ENCODE assay signal across 15 cellular contexts in genomic region chr7:73774923-73775322, GRCh38. TPM values are rescaled to one million over a fixed set of nuclear protein-coding genes. Genes with fewer than 3 reads are reported as not detected.
DNase-seq lines count a peak whose midpoint lies in the region; ATAC-seq, FAIRE-seq and TF ChIP-seq lines count a peak whose summit lies in the region.
"Had no signal": no experiment of that assay in that cellular context is flagged by ENCODE, and none has a peak within 500 bp of the region (broad histone marks: within the 10 kb centered on the region; RNA-seq: fewer than 3 reads in every experiment).

No MANE protein-coding gene starts in this region.

- H3K4me1 Mint-ChIP-seq in GM23338, result no peaks in the 10 kb centered on the region; the same call in 2 of the 3 replicates
- H3K4me1 Mint-ChIP-seq in astrocyte (ENCODE audit: low read depth, unreplicated experiment), result no peaks in the 10 kb centered on the region

- H3K4me1 ChIP-seq in GM23338 (ENCODE audit: insufficient read depth), result no peaks in the 10 kb centered on the region
- peaks cover 32% of the 10 kb centered on the region for H3K4me1 ChIP-seq in KMS-11 (ENCODE audit: low read depth, poor library complexity, severe bottlenecking)
- no peaks in the 10 kb centered on the region for H3K4me1 ChIP-seq in astrocyte (ENCODE audit: insufficient read depth, low read length)
- H3K4me1 ChIP-seq in uterus, result peaks cover 0 to 4% of the 10 kb centered on the region in 2 donors

- H3F3A ChIP-seq in GM23338 (replicated peaks; ENCODE audit: low read depth), result no peaks in the 10 kb centered on the region

- H3K9me2 ChIP-seq in GM23338 (ENCODE audit: insufficient read depth), result no peaks in the 10 kb centered on the region

- H3K79me2 ChIP-seq in GM23338 (replicated peaks; ENCODE audit: insufficient read depth) (no peaks in the 10 kb centered on the region), KMS-11 (ENCODE audit: insufficient read depth, low read depth) (no peaks in the 10 kb centered on the region), astrocyte (ENCODE audit: insufficient read depth, low read length) (no peaks in the 10 kb centered on the region)

- H4K20me1 ChIP-seq in GM23338 (replicated peaks; ENCODE audit: insufficient read depth), result no peaks in the 10 kb centered on the region
- no peaks in the 10 kb centered on the region for H4K20me1 ChIP-seq in KMS-11 (ENCODE audit: insufficient read depth)
- peaks cover 4% of the 10 kb centered on the region for H4K20me1 ChIP-seq in astrocyte (ENCODE audit: insufficient read depth, low read length)

- H3K4me3 ChIP-seq in GM23338 (no peak overlapping the region), KMS-11 (IDR thresholded peaks at IDR 0.05; ENCODE audit: insufficient read depth, low read depth, low read length) (no peak overlapping the region), astrocyte (ENCODE audit: insufficient read depth, low read depth, low read length) (no peak overlapping the region), uterus (no peak overlapping the region)
- H3K4me3 ChIP-seq: neural progenitor cell had no signal

- no peak overlapping the region for H3K4me3 Mint-ChIP-seq in GM23338
- no peak overlapping the region for H3K4me3 Mint-ChIP-seq in astrocyte (ENCODE audit: unreplicated experiment)
- H3K4me3 Mint-ChIP-seq: activated CD4-positive, alpha-beta T cell treated with anti-CD3 and anti-CD28 coated beads, Interleukin-2, amount 10 ng/mL, durations not matched to agents 7 days and 5 days; activated T-cell treated with anti-CD3 and anti-CD28 coated beads, Interleukin-2, amount 50 U/mL, for 24 hours; CD8-positive, alpha-beta T cell; neural progenitor cell had no signal

- H3K9me3 ChIP-seq in astrocyte (ENCODE audit: insufficient read depth, low read depth, low read length), result no peaks in the 10 kb centered on the region
- H3K9me3 ChIP-seq in uterus, result no peaks in the 10 kb centered on the region

- peak overlapping the region; percentile 24; the same call in 1 of the 2 replicates for H3K27ac Mint-ChIP-seq in GM23338
- no peak overlapping the region for H3K27ac Mint-ChIP-seq in astrocyte (ENCODE audit: unreplicated experiment)
- H3K27ac Mint-ChIP-seq: activated CD4-positive, alpha-beta T cell treated with anti-CD3 and anti-CD28 coated beads, Interleukin-2, amount 10 ng/mL, durations not matched to agents 7 days and 5 days; activated T-cell treated with anti-CD3 and anti-CD28 coated beads, Interleukin-2, amount 50 U/mL, for 24 hours; CD8-positive, alpha-beta T cell; neural progenitor cell had no signal

- H2AFZ ChIP-seq in GM23338 (no peak overlapping the region), KMS-11 (ENCODE audit: low read depth) (no peak overlapping the region), astrocyte (ENCODE audit: low read depth, low read length) (no peak overlapping the region)
- H2AFZ ChIP-seq: neural progenitor cell had no signal

- no peak for ATAC-seq in GM23338
- ATAC-seq: CD8-positive, alpha-beta T cell had no signal

- no peak overlapping the region for H3K4me2 ChIP-seq in GM23338
- H3K4me2 ChIP-seq in KMS-11, result peak overlapping the region; percentile 46; the same call in 1 of the 2 replicates
- no peak overlapping the region for H3K4me2 ChIP-seq in astrocyte (ENCODE audit: low read length)
- H3K4me2 ChIP-seq: neural progenitor cell had no signal

- H3K27me3 Mint-ChIP-seq in GM23338 (ENCODE audit: insufficient read depth, low read depth, poor library complexity) (peaks cover 9% of the 10 kb centered on the region), astrocyte (ENCODE audit: low read depth, unreplicated experiment) (peaks cover 13% of the 10 kb centered on the region)

- FAIRE-seq in astrocyte (lab: Jason Lieb, UNC), result no peak
- FAIRE-seq: H54 had no signal

- H3K36me3 ChIP-seq in GM23338 (ENCODE audit: insufficient read depth), result no peaks in the 10 kb centered on the region
- H3K36me3 ChIP-seq in KMS-11 (ENCODE audit: insufficient read depth), result no peaks in the 10 kb centered on the region
- H3K36me3 ChIP-seq in astrocyte (ENCODE audit: insufficient read depth, low read length), result no peaks in the 10 kb centered on the region
- H3K36me3 ChIP-seq in uterus, result no peaks in the 10 kb centered on the region
- H3K36me3 ChIP-seq: neural progenitor cell had no signal

- TF ChIP-seq CTCF in GM23338 (conservative IDR thresholded peaks at IDR 0.05; ENCODE audit: low read depth in 2 of 2) (no peak), KMS-11 (conservative IDR thresholded peaks at IDR 0.05; ENCODE audit: low read depth, low read length) (no peak), astrocyte (IDR thresholded peaks at IDR 0.05; ENCODE audit: insufficient read depth, low read depth, low read length) (no peak), uterus (IDR thresholded peaks at IDR 0.05) (no peak)

- no peaks in the 10 kb centered on the region for H3K9me3 Mint-ChIP-seq in GM23338
- H3K9me3 Mint-ChIP-seq in astrocyte (ENCODE audit: unreplicated experiment), result no peaks in the 10 kb centered on the region
- H3K9me3 Mint-ChIP-seq: activated CD4-positive, alpha-beta T cell treated with anti-CD3 and anti-CD28 coated beads, Interleukin-2, amount 10 ng/mL, durations not matched to agents 7 days and 5 days; activated T-cell treated with anti-CD3 and anti-CD28 coated beads, Interleukin-2, amount 50 U/mL, for 24 hours; CD8-positive, alpha-beta T cell; neural progenitor cell had no signal

- H3K36me3 Mint-ChIP-seq in GM23338 (ENCODE audit: low read depth), result no peaks in the 10 kb centered on the region
- H3K36me3 Mint-ChIP-seq in astrocyte (ENCODE audit: low read depth, unreplicated experiment), result no peaks in the 10 kb centered on the region
- H3K36me3 Mint-ChIP-seq: CD8-positive, alpha-beta T cell; neural progenitor cell had no signal

- intact Hi-C loops in uterus (cut with DNase I; ENCODE audit: low total_unique reads), result no loop called here

- H3K9ac ChIP-seq in KMS-11 (no peak overlapping the region), astrocyte (ENCODE audit: low read length) (no peak overlapping the region)
- H3K9ac ChIP-seq: neural progenitor cell had no signal

- TF ChIP-seq POLR2A in uterus (IDR thresholded peaks at IDR 0.05), result no peak

- DNase-seq in GM23338 (ENCODE audit: low spot score) (no peak), astrocyte (ENCODE audit: low read depth) (peak; percentile 12), iris pigment epithelial cell (ENCODE audit: low read depth) (peak; percentile 24), uterus (no peak), SW 1271 (lab: John Stamatoyannopoulos, UW) (no peak), GDM1 (lab: John Stamatoyannopoulos, UW) (no peak)
- DNase-seq: activated CD4-positive, alpha-beta T cell treated with anti-CD3 and anti-CD28 coated beads, Interleukin-2, amount 10 ng/mL, durations not matched to agents 7 days and 5 days; activated T-cell treated with anti-CD3 and anti-CD28 coated beads, Interleukin-2, amount 50 U/mL, for 24 hours; CD8-positive, alpha-beta T cell; NCI-H2227 treated with DMSO at 0.1 percent for 48 hours; stimulated activated naive CD4-positive, alpha-beta T cell; T-helper 9 cell had no signal

- H3K27me3 ChIP-seq in GM23338 (ENCODE audit: insufficient read depth) (peaks cover 2% of the 10 kb centered on the region; the same call in 1 of the 2 replicates), KMS-11 (ENCODE audit: insufficient read depth, low read depth) (no peaks in the 10 kb centered on the region), astrocyte (ENCODE audit: insufficient read depth, low read length) (peaks cover 13% of the 10 kb centered on the region), uterus (peaks cover 3 to 11% of the 10 kb centered on the region in 2 donors)

- H3K27ac ChIP-seq in GM23338 (ENCODE audit: low read depth), result no peak overlapping the region
- no peak overlapping the region; the same call in 1 of the 2 replicates for H3K27ac ChIP-seq in KMS-11
- H3K27ac ChIP-seq in astrocyte (ENCODE audit: low read depth, low read length), result no peak overlapping the region
- H3K27ac ChIP-seq in uterus, result no peak overlapping the region
- H3K27ac ChIP-seq: neural progenitor cell had no signal

TF ChIP-seq in GM23338, 12 proteins besides CTCF, POLR2A, EP300 and RAD21:
- TF ChIP-seq NANOG (IDR thresholded peaks at IDR 0.05; ENCODE audit: borderline replicate concordance) (no peak), CREB1 (CRISPR knock-in tag; IDR thresholded peaks at IDR 0.05; ENCODE audit: low read depth) (no peak), EZH2phosphoT487 (IDR thresholded peaks at IDR 0.05; ENCODE audit: unreplicated experiment) (no peak), STAT1 (IDR thresholded peaks at IDR 0.05; ENCODE audit: unreplicated experiment) (no peak)
- TF ChIP-seq, protein P1, sequence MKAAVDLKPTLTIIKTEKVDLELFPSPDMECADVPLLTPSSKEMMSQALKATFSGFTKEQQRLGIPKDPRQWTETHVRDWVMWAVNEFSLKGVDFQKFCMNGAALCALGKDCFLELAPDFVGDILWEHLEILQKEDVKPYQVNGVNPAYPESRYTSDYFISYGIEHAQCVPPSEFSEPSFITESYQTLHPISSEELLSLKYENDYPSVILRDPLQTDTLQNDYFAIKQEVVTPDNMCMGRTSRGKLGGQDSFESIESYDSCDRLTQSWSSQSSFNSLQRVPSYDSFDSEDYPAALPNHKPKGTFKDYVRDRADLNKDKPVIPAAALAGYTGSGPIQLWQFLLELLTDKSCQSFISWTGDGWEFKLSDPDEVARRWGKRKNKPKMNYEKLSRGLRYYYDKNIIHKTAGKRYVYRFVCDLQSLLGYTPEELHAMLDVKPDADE (IDR thresholded peaks at IDR 0.05), result no peak

RNA-seq across cellular contexts. Expression of gene CLDN3, which starts 4.9 kb away (rescaled TPM):
- 24.1 and 27.7 TPM in 2 replicates for total RNA-seq in GM23338 (2014; rRNA removed; shearing (Covaris generic))
- 20.1 and 21.4 TPM in 2 replicates for polyA plus RNA-seq in GM23338 (2016; fragmentation: Nextera tagmentation; extraction: Ambion mirVana)
- 0.68 TPM in 1 of 2 replicates, not detected in the other for total RNA-seq in astrocyte
- total RNA-seq in uterus, result 10 to 100 TPM in 1 of 4 donors, under 1 TPM in 2, not detected in 1; 0.51 to 15.1 (median 0.88) TPM
- total RNA-seq: activated CD4-positive, alpha-beta T cell treated with anti-CD3 and anti-CD28 coated beads, Interleukin-2, amount 10 ng/mL, durations not matched to agents 7 days and 5 days; CD8-positive, alpha-beta T cell had no signal

RNA-seq across cellular contexts. Expression of gene ABHD11, which starts 36.3 kb away (rescaled TPM):
- 16.3 and 24.6 TPM in 2 replicates for total RNA-seq in GM23338 (2014; rRNA removed; shearing (Covaris generic))
- 18.0 and 18.7 TPM in 2 replicates for polyA plus RNA-seq in GM23338 (2016; fragmentation: Nextera tagmentation; extraction: Ambion mirVana)
- total RNA-seq in astrocyte (9.3 and 10.8 TPM in 2 replicates), uterus (10 to 100 TPM in 2 of 4 donors, 1 to 10 TPM in 2; 4.4 to 14.1 (median 7.7) TPM)

RNA-seq across cellular contexts. Expression of gene STX1A, which starts 55.5 kb away (rescaled TPM):
- total RNA-seq in GM23338 (2014; rRNA removed; shearing (Covaris generic)), result 9.4 and 19.8 TPM in 2 replicates
- polyA plus RNA-seq in GM23338 (2016; fragmentation: Nextera tagmentation; extraction: Ambion mirVana), result 9.1 and 11.7 TPM in 2 replicates
- total RNA-seq in astrocyte (15.0 and 19.7 TPM in 2 replicates), uterus (10 to 100 TPM in 2 of 4 donors, 1 to 10 TPM in 2; 2.3 to 19.1 (median 11.0) TPM)

RNA-seq across cellular contexts. Expression of gene CLDN4, which starts 55.9 kb away (rescaled TPM):
- 18.6 and 19.4 TPM in 2 replicates for total RNA-seq in GM23338 (2014; rRNA removed; shearing (Covaris generic))
- polyA plus RNA-seq in GM23338 (2016; fragmentation: Nextera tagmentation; extraction: Ambion mirVana), result 11.6 and 16.5 TPM in 2 replicates
- total RNA-seq in astrocyte, result 13.7 and 32.5 TPM in 2 replicates
- total RNA-seq in uterus, result 10 to 100 TPM in 1 of 4 donors, 1 to 10 TPM in 2, under 1 TPM in 1; 0.77 to 55.7 (median 4.5) TPM
- total RNA-seq: CD8-positive, alpha-beta T cell had no signal

Comparison
In these comparisons a context has a peak if more than half of its experiments do, and no peak if none do; other contexts are left out.
1. DNase-seq: peak in astrocyte (single experiment) and iris pigment epithelial cell (single experiment); none in GM23338 (single experiment), uterus (0 of 2), SW 1271 (0 of 2) and GDM1 (single experiment).